In genomic region chr22:24994070-24994763, GRCh38 we compare ENCODE assay signal across 8 cellular contexts. TPM values are rescaled to one million over a fixed set of nuclear protein-coding genes. Genes with fewer than 3 reads are reported as not detected.
DNase-seq lines count a peak whose midpoint lies in the region; ATAC-seq and TF ChIP-seq lines count a peak whose summit lies in the region.

No MANE protein-coding gene starts in this region.

- ATAC-seq in natural killer cell (peak; percentile 60 to 95 (median 83)), GM18858 (IDR thresholded peaks at IDR 0.05; ENCODE audit: unreplicated experiment) (no peak), GM18909 (IDR thresholded peaks at IDR 0.05; ENCODE audit: poor library complexity, unreplicated experiment) (no peak)

- H3K27ac Mint-ChIP-seq in activated T-helper 1 cell treated with anti-CD3 and anti-CD28 coated beads, Interleukin-12 subunit alpha, Interleukin-12 subunit beta, Interleukin-2, Interleukin-4 antibody, amounts not matched to agents 30 ng/mL and 10 ng/mL and 1 ng/mL, durations not matched to agents 14 hours and 24 hours and 36 hours: peak overlapping the region; percentile 81
- peak overlapping the region in 1 of 2 donors; percentile 76 for H3K27ac Mint-ChIP-seq in natural killer cell

- intact Hi-C loops in activated T-helper 1 cell treated with anti-CD3 and anti-CD28 coated beads, Interleukin-12 subunit alpha, Interleukin-12 subunit beta, Interleukin-2, Interleukin-4 antibody, amounts not matched to agents 30 ng/mL and 10 ng/mL and 1 ng/mL, durations not matched to agents 14 hours and 24 hours and 36 hours (cut with micrococcal nuclease): loop anchor here (1.0 to 5.0 kb wide), 6 partner anchors 32 to 488 kb away; partner anchors contain the start of gene KIAA1671
- intact Hi-C loops in natural killer cell (cut with micrococcal nuclease): no loop called here
- intact Hi-C loops in lower leg skin (cut with DNase I; ENCODE audit: low total_unique reads): no loop called here

- peaks cover 59% of the 10 kb centered on the region for H3K4me1 Mint-ChIP-seq in activated T-helper 1 cell treated with anti-CD3 and anti-CD28 coated beads, Interleukin-12 subunit alpha, Interleukin-12 subunit beta, Interleukin-2, Interleukin-4 antibody, amounts not matched to agents 30 ng/mL and 10 ng/mL and 1 ng/mL, durations not matched to agents 14 hours and 24 hours and 36 hours (ENCODE audit: low read depth)
- H3K4me1 Mint-ChIP-seq in natural killer cell: peaks cover 15 to 20% of the 10 kb centered on the region in 2 donors

- 37 to 48% methylated on average over 7 of the region's 7 CpGs for WGBS in lower leg skin, 2 donors

- peaks cover 5% of the 10 kb centered on the region for H3K36me3 Mint-ChIP-seq in activated T-helper 1 cell treated with anti-CD3 and anti-CD28 coated beads, Interleukin-12 subunit alpha, Interleukin-12 subunit beta, Interleukin-2, Interleukin-4 antibody, amounts not matched to agents 30 ng/mL and 10 ng/mL and 1 ng/mL, durations not matched to agents 14 hours and 24 hours and 36 hours (ENCODE audit: low read depth)
- H3K36me3 Mint-ChIP-seq in natural killer cell: no peaks in the 10 kb centered on the region

- H3K4me3 Mint-ChIP-seq in activated T-helper 1 cell treated with anti-CD3 and anti-CD28 coated beads, Interleukin-12 subunit alpha, Interleukin-12 subunit beta, Interleukin-2, Interleukin-4 antibody, amounts not matched to agents 30 ng/mL and 10 ng/mL and 1 ng/mL, durations not matched to agents 14 hours and 24 hours and 36 hours: peak overlapping the region; percentile 19
- H3K4me3 Mint-ChIP-seq in natural killer cell: no peak overlapping the region

- TF ChIP-seq CTCF in natural killer cell (IDR thresholded peaks at IDR 0.05) (no peak), lower leg skin (IDR thresholded peaks at IDR 0.05) (no peak)

- H3K4me3 ChIP-seq in lower leg skin (ENCODE audit: low read depth, poor library complexity, severe bottlenecking): no peak overlapping the region

- TF ChIP-seq POLR2A in lower leg skin (IDR thresholded peaks at IDR 0.05): no peak

- peaks cover 7% of the 10 kb centered on the region for H3K27me3 Mint-ChIP-seq in activated T-helper 1 cell treated with anti-CD3 and anti-CD28 coated beads, Interleukin-12 subunit alpha, Interleukin-12 subunit beta, Interleukin-2, Interleukin-4 antibody, amounts not matched to agents 30 ng/mL and 10 ng/mL and 1 ng/mL, durations not matched to agents 14 hours and 24 hours and 36 hours (ENCODE audit: insufficient read depth)
- H3K27me3 Mint-ChIP-seq in natural killer cell (ENCODE audit: low read depth in 2 of 2): peaks cover 41 to 45% of the 10 kb centered on the region in 2 donors

- DNase-seq in DMS153 (lab: John Stamatoyannopoulos, UW) (peak; percentile 87), NCI-H1105 treated with DMSO at 0.1 percent for 48 hours (lab: John Stamatoyannopoulos, UW) (peak; percentile 19), natural killer cell (no peak), lower leg skin (ENCODE audit: low spot score in 2 of 2) (no peak), Kasumi-1 (lab: John Stamatoyannopoulos, UW) (no peak)
- DNase-seq in activated T-helper 1 cell treated with anti-CD3 and anti-CD28 coated beads, Interleukin-12 subunit alpha, Interleukin-12 subunit beta, Interleukin-2, Interleukin-4 antibody, amounts not matched to agents 30 ng/mL and 10 ng/mL and 1 ng/mL, durations not matched to agents 14 hours and 24 hours and 36 hours (ENCODE audit: low spot score): peak; percentile 71

- no peaks in the 10 kb centered on the region for H3K9me3 Mint-ChIP-seq in activated T-helper 1 cell treated with anti-CD3 and anti-CD28 coated beads, Interleukin-12 subunit alpha, Interleukin-12 subunit beta, Interleukin-2, Interleukin-4 antibody, amounts not matched to agents 30 ng/mL and 10 ng/mL and 1 ng/mL, durations not matched to agents 14 hours and 24 hours and 36 hours
- no peaks in the 10 kb centered on the region for H3K9me3 Mint-ChIP-seq in natural killer cell

RNA-seq across cellular contexts. Expression of gene KIAA1671, which starts 41.7 kb away (rescaled TPM):
- 16.5 and 17.6 TPM in 2 replicates for total RNA-seq in activated T-helper 1 cell treated with anti-CD3 and anti-CD28 coated beads, Interleukin-12 subunit alpha, Interleukin-12 subunit beta, Interleukin-2, Interleukin-4 antibody, amounts not matched to agents 30 ng/mL and 10 ng/mL and 1 ng/mL, durations not matched to agents 14 hours and 24 hours and 36 hours
- total RNA-seq in natural killer cell (10 to 100 TPM in 1 of 3 donors, 1 to 10 TPM in 2; 3.6 to 24.0 (median 7.3) TPM), lower leg skin (10 to 100 TPM; 60.0 to 87.8 (median 85.1) TPM)

RNA-seq across cellular contexts. Expression of gene LHFPL7, which starts 47.7 kb away (rescaled TPM):
- not detected in 2 replicates for total RNA-seq in activated T-helper 1 cell treated with anti-CD3 and anti-CD28 coated beads, Interleukin-12 subunit alpha, Interleukin-12 subunit beta, Interleukin-2, Interleukin-4 antibody, amounts not matched to agents 30 ng/mL and 10 ng/mL and 1 ng/mL, durations not matched to agents 14 hours and 24 hours and 36 hours
- total RNA-seq in natural killer cell: not detected
- 1 to 10 TPM in 2 of 4 donors, under 1 TPM in 1, not detected in 1; 0.42 to 4.2 (median 4.0) TPM for total RNA-seq in lower leg skin

Comparison
In these comparisons a context has a peak if more than half of its experiments do, and no peak if none do; other contexts are left out.
1. DNase-seq: peak in DMS153 (single experiment), NCI-H1105 treated with DMSO at 0.1 percent for 48 hours (single experiment) and activated T-helper 1 cell treated with anti-CD3 and anti-CD28 coated beads, Interleukin-12 subunit alpha, Interleukin-12 subunit beta, Interleukin-2, Interleukin-4 antibody, amounts not matched to agents 30 ng/mL and 10 ng/mL and 1 ng/mL, durations not matched to agents 14 hours and 24 hours and 36 hours (single experiment); none in natural killer cell (single experiment), lower leg skin (0 of 2) and Kasumi-1 (0 of 2).
2. ATAC-seq: peak in natural killer cell (3 of 3); none in GM18858 (single experiment) and GM18909 (single experiment).